In the genomic region with DNA sequence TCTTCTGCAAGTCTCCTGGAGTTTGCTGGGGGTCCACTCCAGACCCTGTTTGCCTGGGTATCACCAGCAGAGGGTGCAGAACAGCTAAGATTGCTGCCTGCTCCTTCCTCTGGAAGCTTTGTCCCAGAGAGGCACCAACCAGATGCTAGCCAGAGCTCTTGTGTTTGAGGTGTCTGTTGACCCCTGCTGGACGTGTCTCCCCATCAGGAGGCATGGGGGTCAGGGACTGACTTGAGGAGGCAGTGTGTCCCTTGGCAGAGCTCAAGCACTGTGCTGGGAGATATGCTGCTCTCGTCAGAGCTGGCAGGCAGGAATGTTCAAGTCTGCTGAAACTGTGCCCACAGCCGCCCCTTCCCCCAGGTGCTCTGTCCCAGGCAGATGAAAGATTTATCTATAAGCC, we compare ENCODE assay signal across 22 cellular contexts.
"Had no signal": no experiment of that assay in that cellular context is flagged by ENCODE, and none has a peak within 500 bp of the region (broad histone marks: within the 10 kb centered on the region; RNA-seq: fewer than 3 reads in every experiment).

No MANE protein-coding gene starts in this region.

- H3K36me3 ChIP-seq: esophagus muscularis mucosa, gastroesophageal sphincter, heart left ventricle, right lobe of liver, stomach, thyroid gland had no signal

- H3K4me1 ChIP-seq: foreskin keratinocyte, right lobe of liver, stomach had no signal

- H2AFZ ChIP-seq: hepatocyte, parathyroid adenoma had no signal

- ATAC-seq: foreskin keratinocyte, gastroesophageal sphincter, heart left ventricle, left ventricle myocardium superior, natural killer cell, right lobe of liver had no signal

- H3K4me2 ChIP-seq: hepatocyte had no signal

- DNase-seq: dorsolateral prefrontal cortex; effector CD8-positive, alpha-beta T cell; foreskin keratinocyte; left ventricle myocardium superior; natural killer cell; right lobe of liver; small intestine; stimulated activated CD4-positive, alpha-beta T cell treated with anti-CD3 and anti-CD28 coated beads, Interleukin-15, amount 100 ng/mL, for 24 hours; stimulated activated CD4-positive, alpha-beta T cell treated with anti-CD3 and anti-CD28 coated beads, Interleukin-4, amount 100 ng/mL, for 1 hour; stimulated activated CD8-positive, alpha-beta memory T cell treated with anti-CD3 and anti-CD28 coated beads, Interleukin-4, amount 100 ng/mL, for 48 hours; stimulated activated naive CD4-positive, alpha-beta T cell; stomach; thyroid gland; trophoblast cell had no signal

- H3K4me3 ChIP-seq: dorsolateral prefrontal cortex, esophagus muscularis mucosa, gastroesophageal sphincter, heart left ventricle, hepatocyte, lung, right lobe of liver, stomach, thyroid gland had no signal

- H3K9ac ChIP-seq: parathyroid adenoma had no signal

- H3K27ac Mint-ChIP-seq: memory B cell, natural killer cell, progenitor cell of endocrine pancreas had no signal

- H3K27ac ChIP-seq: dorsolateral prefrontal cortex, esophagus muscularis mucosa, foreskin keratinocyte, gastroesophageal sphincter, heart left ventricle, hepatocyte, parathyroid adenoma, right lobe of liver, stomach, thyroid gland had no signal

- H3K9me3 ChIP-seq: right lobe of liver, stomach, thyroid gland had no signal

- H3K4me1 Mint-ChIP-seq: memory B cell, natural killer cell had no signal

- H3K27me3 ChIP-seq: esophagus muscularis mucosa, foreskin keratinocyte, gastroesophageal sphincter, heart left ventricle, hepatocyte, right lobe of liver, stomach, thyroid gland had no signal

- H3K36me3 Mint-ChIP-seq: memory B cell, natural killer cell had no signal

- H3K4me3 Mint-ChIP-seq: memory B cell, natural killer cell had no signal
